In the genomic region with DNA sequence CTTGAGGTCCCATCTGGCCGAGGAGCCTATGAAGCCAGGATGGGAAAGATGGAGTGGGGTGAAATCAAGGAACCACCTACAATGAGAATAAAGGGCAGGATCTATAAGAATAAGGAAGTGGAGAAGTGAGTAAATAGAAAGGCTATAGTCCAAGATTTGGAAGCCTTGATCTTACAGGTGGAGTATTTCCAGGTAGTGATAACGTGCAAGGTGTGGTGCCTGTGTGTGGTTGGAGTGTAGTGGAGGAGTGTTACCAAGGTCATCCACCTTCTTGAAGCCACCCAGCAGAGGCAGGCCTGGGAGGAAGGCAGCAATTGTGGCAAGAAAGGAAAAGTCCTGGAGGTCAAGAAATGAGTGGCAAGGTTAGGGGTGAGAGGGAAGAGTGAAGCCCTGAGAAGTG, we compare ENCODE assay signal across 21 cellular contexts.
DNase-seq lines count a peak whose midpoint lies in the region; ATAC-seq, FAIRE-seq and TF ChIP-seq lines count a peak whose summit lies in the region.
"Had no signal": no experiment of that assay in that cellular context is flagged by ENCODE, and none has a peak within 500 bp of the region (broad histone marks: within the 10 kb centered on the region; RNA-seq: fewer than 3 reads in every experiment).

No MANE protein-coding gene starts in this region.

- H3K4me3 ChIP-seq in CD8-positive, alpha-beta T cell (ENCODE audit: low read depth, low read length) = no peak overlapping the region
- no peak overlapping the region for H3K4me3 ChIP-seq in Peyer's patch
- H3K4me3 ChIP-seq in pancreas = no peak overlapping the region
- H3K4me3 ChIP-seq: SJSA1, uterus had no signal

- TF ChIP-seq CTCF in CD8-positive, alpha-beta T cell (IDR thresholded peaks at IDR 0.05) = no peak
- TF ChIP-seq CTCF in Peyer's patch (IDR thresholded peaks at IDR 0.05) (no peak), endothelial cell (IDR thresholded peaks at IDR 0.05; ENCODE audit: unreplicated experiment) (no peak), pancreas (IDR thresholded peaks at IDR 0.05) (no peak)

- no peak for FAIRE-seq in pancreas (lab: Jason Lieb, UNC)

- peaks cover 85% of the 10 kb centered on the region for H3K4me1 Mint-ChIP-seq in CD8-positive, alpha-beta T cell (ENCODE audit: low read depth)
- peaks cover 19% of the 10 kb centered on the region for H3K4me1 Mint-ChIP-seq in endothelial cell (ENCODE audit: unreplicated experiment)

- peak overlapping the region; percentile 68 for H3K27ac Mint-ChIP-seq in CD8-positive, alpha-beta T cell
- H3K27ac Mint-ChIP-seq in endothelial cell (ENCODE audit: unreplicated experiment) = peak overlapping the region; percentile 17
- H3K27ac Mint-ChIP-seq: dendritic cell treated with granulocyte-macrophage colony-stimulating factor and Interleukin-4, amounts not matched to agents 40 ng/mL and 50 ng/mL, for 4 days; mesothelial cell of epicardium had no signal

- no peaks in the 10 kb centered on the region for H3K36me3 ChIP-seq in CD8-positive, alpha-beta T cell (ENCODE audit: insufficient read depth, low read length)
- H3K36me3 ChIP-seq in Peyer's patch (no peaks in the 10 kb centered on the region), pancreas (no peaks in the 10 kb centered on the region)
- H3K36me3 ChIP-seq: brain microvascular endothelial cell, SJSA1, uterus had no signal

- no peaks in the 10 kb centered on the region for H3K27me3 Mint-ChIP-seq in CD8-positive, alpha-beta T cell (ENCODE audit: low read depth)
- H3K27me3 Mint-ChIP-seq in endothelial cell (ENCODE audit: unreplicated experiment) = no peaks in the 10 kb centered on the region
- H3K27me3 Mint-ChIP-seq: dendritic cell treated with granulocyte-macrophage colony-stimulating factor and Interleukin-4, amounts not matched to agents 40 ng/mL and 50 ng/mL, for 4 days had no signal

- POLR2A ChIA-PET in CD8-positive, alpha-beta T cell (lab: Charles Lee) = no interaction called here

- H3K27ac ChIP-seq in CD8-positive, alpha-beta T cell (ENCODE audit: low read depth, low read length) = no peak overlapping the region
- peak overlapping the region in 3 of 4 donors; percentile 59 to 87 (median 85) for H3K27ac ChIP-seq in Peyer's patch
- no peak overlapping the region for H3K27ac ChIP-seq in pancreas
- H3K27ac ChIP-seq: brain microvascular endothelial cell, epithelial cell of prostate, foreskin keratinocyte, SJSA1, uterus had no signal

- H3K4me1 ChIP-seq in CD8-positive, alpha-beta T cell (ENCODE audit: insufficient read depth, low read length) = peaks cover 53% of the 10 kb centered on the region
- H3K4me1 ChIP-seq in Peyer's patch = peaks cover 0 to 54% (median 6%) of the 10 kb centered on the region in 4 donors
- H3K4me1 ChIP-seq in pancreas = peaks cover 2 to 13% (median 13%) of the 10 kb centered on the region in 3 donors
- H3K4me1 ChIP-seq: foreskin keratinocyte, SJSA1, uterus had no signal

- WGBS in pancreas, 2 donors = 57 to 59% methylated on average over 2 of the region's 2 CpGs

- intact Hi-C loops in CD8-positive, alpha-beta T cell (cut with DNase I, micrococcal nuclease) = loop anchor here in 1 of 2 experiments (2.0 kb wide), 1 partner anchor 71 kb away; no protein-coding TSS in a partner anchor
- intact Hi-C loops in pancreas (cut with DNase I) = no loop called here

- no peaks in the 10 kb centered on the region for H3K27me3 ChIP-seq in CD8-positive, alpha-beta T cell (ENCODE audit: insufficient read depth, low read length)
- H3K27me3 ChIP-seq in Peyer's patch (no peaks in the 10 kb centered on the region), pancreas (no peaks in the 10 kb centered on the region)
- H3K27me3 ChIP-seq: brain microvascular endothelial cell, foreskin keratinocyte, SJSA1, uterus had no signal

- no peak for TF ChIP-seq POLR2A in Peyer's patch (IDR thresholded peaks at IDR 0.05)

- CTCF ChIA-PET in CD8-positive, alpha-beta T cell (lab: Charles Lee) = no interaction called here

- no peak for ATAC-seq in CD8-positive, alpha-beta T cell
- ATAC-seq in pancreas (peak in 3 of 4 donors; percentile 42 to 66 (median 65)), GM18519 (IDR thresholded peaks at IDR 0.05; ENCODE audit: low FRiP score, unreplicated experiment) (no peak), HG02759 (IDR thresholded peaks at IDR 0.05; ENCODE audit: unreplicated experiment) (no peak), HG03095 (IDR thresholded peaks at IDR 0.05; ENCODE audit: unreplicated experiment) (no peak)
- ATAC-seq: foreskin keratinocyte, right cardiac atrium had no signal

- H3K9me3 Mint-ChIP-seq in CD8-positive, alpha-beta T cell = no peaks in the 10 kb centered on the region
- no peaks in the 10 kb centered on the region for H3K9me3 Mint-ChIP-seq in endothelial cell (ENCODE audit: unreplicated experiment)
- H3K9me3 Mint-ChIP-seq: dendritic cell treated with granulocyte-macrophage colony-stimulating factor and Interleukin-4, amounts not matched to agents 40 ng/mL and 50 ng/mL, for 4 days; mesothelial cell of epicardium had no signal

- no peaks in the 10 kb centered on the region for H3K9me3 ChIP-seq in CD8-positive, alpha-beta T cell (ENCODE audit: low read length)
- no peaks in the 10 kb centered on the region for H3K9me3 ChIP-seq in Peyer's patch
- H3K9me3 ChIP-seq in pancreas = no peaks in the 10 kb centered on the region
- H3K9me3 ChIP-seq: SJSA1, uterus had no signal

- H3K4me3 Mint-ChIP-seq in CD8-positive, alpha-beta T cell = no peak overlapping the region
- H3K4me3 Mint-ChIP-seq in endothelial cell (ENCODE audit: unreplicated experiment) = no peak overlapping the region
- H3K4me3 Mint-ChIP-seq: dendritic cell treated with granulocyte-macrophage colony-stimulating factor and Interleukin-4, amounts not matched to agents 40 ng/mL and 50 ng/mL, for 4 days; mesothelial cell of epicardium had no signal

- peaks cover 7% of the 10 kb centered on the region for H3K36me3 Mint-ChIP-seq in CD8-positive, alpha-beta T cell
- H3K36me3 Mint-ChIP-seq in endothelial cell (ENCODE audit: low read depth, unreplicated experiment) = no peaks in the 10 kb centered on the region
- H3K36me3 Mint-ChIP-seq: mesothelial cell of epicardium had no signal

- no peak for DNase-seq in CD8-positive, alpha-beta T cell
- DNase-seq in Peyer's patch = peak in 2 of 3 donors; percentile 64 to 74
- DNase-seq in endothelial cell (ENCODE audit: low spot score) = no peak
- DNase-seq in pancreas = no peak
- DNase-seq: activated CD4-positive, CD25-positive, alpha-beta regulatory T cell treated with anti-CD3 and anti-CD28 coated beads, Interleukin-2, amount 50 U/mL, for 72 hours; activated CD8-positive, alpha-beta memory T cell treated with anti-CD3 and anti-CD28 coated beads, Interleukin-2, amount 50 U/mL, for 48 hours; activated naive CD4-positive, alpha-beta T cell treated with anti-CD3 and anti-CD28 coated beads, Interleukin-2, amount 50 U/mL, for 16 hours; brain microvascular endothelial cell; foreskin keratinocyte; NCI-H1092 treated with DMSO at 0.1 percent for 48 hours; NCI-H69; right cardiac atrium; T-helper 9 cell; uterus had no signal

Comparison
In these comparisons a context has a peak if more than half of its experiments do, and no peak if none do; other contexts are left out.
1. ATAC-seq: peak in pancreas (3 of 4); none in CD8-positive, alpha-beta T cell (single experiment), GM18519 (single experiment), HG02759 (single experiment) and HG03095 (single experiment).
2. DNase-seq: peak in Peyer's patch (2 of 3); none in CD8-positive, alpha-beta T cell (0 of 7), endothelial cell (single experiment) and pancreas (0 of 6).
3. H3K27ac ChIP-seq: peak in Peyer's patch (3 of 4); none in CD8-positive, alpha-beta T cell (single experiment) and pancreas (0 of 4).